17 cellular contexts compared by ENCODE assay signal in genomic region chr13:75583101-75583500, GRCh38.
"Had no signal": no experiment of that assay in that cellular context is flagged by ENCODE, and none has a peak within 500 bp of the region (broad histone marks: within the 10 kb centered on the region; RNA-seq: fewer than 3 reads in every experiment).

No MANE protein-coding gene starts in this region.

- H3K79me2 ChIP-seq: hepatocyte had no signal

- H3K4me1 ChIP-seq: esophagus muscularis mucosa, gastroesophageal sphincter, left lung, lower lobe of right lung had no signal

- DNase-seq: cerebellar nuclear complex; dermis blood vessel endothelial cell; dorsolateral prefrontal cortex; effector CD4-positive, alpha-beta T cell; effector memory CD4-positive, alpha-beta T cell; foreskin keratinocyte; heart left ventricle; left cardiac atrium; left lung; left ventricle myocardium superior; lower lobe of right lung; mesenchymal stem cell; mucosa of descending colon had no signal

- ATAC-seq: foreskin keratinocyte, gastroesophageal sphincter, heart left ventricle, left cardiac atrium, left lung, left ventricle myocardium superior, lower lobe of right lung, mucosa of descending colon had no signal

- H3K4me2 ChIP-seq: hepatocyte had no signal

- H2AFZ ChIP-seq: hepatocyte had no signal

- H3K4me3 ChIP-seq: coronary artery, dorsolateral prefrontal cortex, esophagus muscularis mucosa, gastroesophageal sphincter, heart left ventricle, hepatocyte, left lung, lower lobe of right lung, mucosa of descending colon had no signal

- H3K9me3 ChIP-seq: esophagus muscularis mucosa, lower lobe of right lung, mucosa of descending colon had no signal

- H3K27me3 ChIP-seq: dorsolateral prefrontal cortex, esophagus muscularis mucosa, foreskin keratinocyte, gastroesophageal sphincter, heart left ventricle, hepatocyte, left lung had no signal

- H3K36me3 ChIP-seq: lower lobe of right lung had no signal

- H3K27ac ChIP-seq: coronary artery, dorsolateral prefrontal cortex, esophagus muscularis mucosa, foreskin keratinocyte, gastroesophageal sphincter, heart left ventricle, hepatocyte, left lung, lower lobe of right lung had no signal
